8 cellular contexts compared by ENCODE assay signal in genomic region chr1:146051452-146051852, GRCh38. TPM values are rescaled to one million over a fixed set of nuclear protein-coding genes. Genes with fewer than 3 reads are reported as not detected.
DNase-seq lines count a peak whose midpoint lies in the region; ATAC-seq and TF ChIP-seq lines count a peak whose summit lies in the region.

No MANE protein-coding gene starts in this region.

- peaks cover 28% of the 10 kb centered on the region for H3K4me1 Mint-ChIP-seq in CD8-positive, alpha-beta T cell (ENCODE audit: low read depth)
- peaks cover 11% of the 10 kb centered on the region for H3K4me1 Mint-ChIP-seq in nephron

- peak overlapping the region; percentile 100 for H3K27ac Mint-ChIP-seq in CD8-positive, alpha-beta T cell
- peak overlapping the region; percentile 99 to 100 (median 100) for H3K27ac Mint-ChIP-seq in nephron

- peaks cover 6% of the 10 kb centered on the region for H3K36me3 Mint-ChIP-seq in CD8-positive, alpha-beta T cell
- H3K36me3 Mint-ChIP-seq in nephron (ENCODE audit: low read depth): no peaks in the 10 kb centered on the region

- CTCF ChIA-PET in CD8-positive, alpha-beta T cell (lab: Charles Lee): interaction anchor here (0.7 to 2.6 kb wide), 3 partner anchors 12 to 19 kb away, joined by 3 to 13 read pairs (median 5); no protein-coding TSS in a partner anchor

- WGBS in ectodermal cell, 2 experiments: 69 to 80% methylated on average over 14 to 15 of the region's 15 CpGs

- no peaks in the 10 kb centered on the region for H3K9me3 Mint-ChIP-seq in CD8-positive, alpha-beta T cell
- H3K9me3 Mint-ChIP-seq in nephron: no peaks in the 10 kb centered on the region

- no peak for TF ChIP-seq CTCF in CD8-positive, alpha-beta T cell (IDR thresholded peaks at IDR 0.05)
- no peak for TF ChIP-seq CTCF in LNCaP clone FGC (IDR thresholded peaks at IDR 0.05; ENCODE audit: control insufficient read depth, extremely low read depth, insufficient read depth)
- no peak for TF ChIP-seq CTCF in nephron (IDR thresholded peaks at IDR 0.05; ENCODE audit: unreplicated experiment in 3 of 3)

- peak overlapping the region; percentile 72 for H3K27ac ChIP-seq in CD8-positive, alpha-beta T cell (ENCODE audit: low read depth, low read length)
- peak overlapping the region; percentile 96 for H3K27ac ChIP-seq in ectodermal cell (ENCODE audit: insufficient read depth, low read depth, low read length, poor library complexity, severe bottlenecking)

- DNase-seq in CD8-positive, alpha-beta T cell: no peak
- no peak for DNase-seq in LNCaP clone FGC (ENCODE audit: low read depth)
- no peak for DNase-seq in kidney glomerular epithelial cell (lab: John Stamatoyannopoulos, UW)
- DNase-seq in KG1 (lab: John Stamatoyannopoulos, UW): no peak
- DNase-seq in AG20443 (ENCODE audit: low spot score): no peak
- no peak for DNase-seq in COLO668 (lab: John Stamatoyannopoulos, UW; ENCODE audit: unreplicated experiment)

- intact Hi-C loops in CD8-positive, alpha-beta T cell (cut with DNase I, micrococcal nuclease): no loop called here

- no peaks in the 10 kb centered on the region for H3K27me3 Mint-ChIP-seq in CD8-positive, alpha-beta T cell (ENCODE audit: low read depth)
- H3K27me3 Mint-ChIP-seq in nephron (ENCODE audit: low read depth): no peaks in the 10 kb centered on the region

- H3K9me3 ChIP-seq in CD8-positive, alpha-beta T cell (ENCODE audit: low read length): no peaks in the 10 kb centered on the region
- no peaks in the 10 kb centered on the region for H3K9me3 ChIP-seq in ectodermal cell (ENCODE audit: control insufficient read depth, low read length)

- no peaks in the 10 kb centered on the region for H3K4me1 ChIP-seq in CD8-positive, alpha-beta T cell (ENCODE audit: insufficient read depth, low read length)
- no peaks in the 10 kb centered on the region for H3K4me1 ChIP-seq in ectodermal cell (ENCODE audit: control insufficient read depth, insufficient read depth, low read length)

- no peaks in the 10 kb centered on the region for H3K27me3 ChIP-seq in CD8-positive, alpha-beta T cell (ENCODE audit: insufficient read depth, low read length)
- H3K27me3 ChIP-seq in ectodermal cell (ENCODE audit: control insufficient read depth, insufficient read depth, low read length, poor library complexity, severe bottlenecking): no peaks in the 10 kb centered on the region

- ATAC-seq in CD8-positive, alpha-beta T cell: no peak

- H3K36me3 ChIP-seq in CD8-positive, alpha-beta T cell (ENCODE audit: insufficient read depth, low read length): no peaks in the 10 kb centered on the region
- no peaks in the 10 kb centered on the region for H3K36me3 ChIP-seq in ectodermal cell (ENCODE audit: control insufficient read depth, insufficient read depth, low read length)

- H3K4me3 Mint-ChIP-seq in CD8-positive, alpha-beta T cell: peak overlapping the region; percentile 96
- H3K4me3 Mint-ChIP-seq in nephron: peak overlapping the region; percentile 81 to 90 (median 90)

- POLR2A ChIA-PET in CD8-positive, alpha-beta T cell (lab: Charles Lee): interaction anchor here (0.8 to 4.2 kb wide), 2 partner anchors 13 to 225 kb away, joined by 3 to 72 read pairs; no protein-coding TSS in a partner anchor

- no peak overlapping the region for H3K4me3 ChIP-seq in CD8-positive, alpha-beta T cell (ENCODE audit: low read depth, low read length)
- peak overlapping the region; percentile 41 for H3K4me3 ChIP-seq in LNCaP clone FGC (ENCODE audit: low read depth, low read length)
- peak overlapping the region; percentile 24 for H3K4me3 ChIP-seq in ectodermal cell (ENCODE audit: insufficient read depth, low read depth, low read length)

RNA-seq across cellular contexts. Expression of gene HJV, which starts 29.9 kb away (rescaled TPM):
- not detected for total RNA-seq in CD8-positive, alpha-beta T cell
- polyA plus RNA-seq in ectodermal cell (2013, experiment 1 of 4): not detected
- polyA plus RNA-seq in ectodermal cell (2013, experiment 2 of 4): not detected
- not detected for polyA plus RNA-seq in ectodermal cell (2013, experiment 3 of 4)
- polyA plus RNA-seq in ectodermal cell (2013, experiment 4 of 4): not detected

RNA-seq across cellular contexts. Expression of gene TXNIP, which starts 55.1 kb away (rescaled TPM):
- total RNA-seq in CD8-positive, alpha-beta T cell: 100 to 1,000 TPM; 627 to 652 TPM
- polyA plus RNA-seq in ectodermal cell (2013, experiment 1 of 4): 159 TPM
- 92.6 TPM for polyA plus RNA-seq in ectodermal cell (2013, experiment 2 of 4)
- 99.9 TPM for polyA plus RNA-seq in ectodermal cell (2013, experiment 3 of 4)
- polyA plus RNA-seq in ectodermal cell (2013, experiment 4 of 4): 140 TPM
